11 cellular contexts compared by ENCODE assay signal in genomic region chr7:2405201-2405600, GRCh38. TPM values are rescaled to one million over a fixed set of nuclear protein-coding genes. Genes with fewer than 3 reads are reported as not detected.
A peak's percentile ranks its signal among the peaks of the same experiment; 100 is the strongest.
DNase-seq lines count a peak whose midpoint lies in the region; ATAC-seq, FAIRE-seq and TF ChIP-seq lines count a peak whose summit lies in the region.
"Had no signal": no experiment of that assay in that cellular context is flagged by ENCODE, and none has a peak within 500 bp of the region (broad histone marks: within the 10 kb centered on the region; RNA-seq: fewer than 3 reads in every experiment).

No MANE protein-coding gene starts in this region.

- no peaks in the 10 kb centered on the region; the same call in 2 of the 3 replicates for H3K36me3 ChIP-seq in K562 (ENCODE audit: control insufficient read depth, insufficient read depth, low read length)

- H3K9me3 ChIP-seq in K562 (replicated peaks; ENCODE audit: control insufficient read depth, insufficient read depth, low read depth, low read length), result no peaks in the 10 kb centered on the region

- BruUV-seq in Calu3 (replicated peaks; lab: Mats Ljungman, UMichigan) (no TSS peak), K562 (replicated peaks; lab: Mats Ljungman, UMichigan) (no TSS peak)

- H3K36me3 Mint-ChIP-seq in Calu3 (ENCODE audit: insufficient read depth, unreplicated experiment) (peaks cover 36% of the 10 kb centered on the region), IgD-negative memory B cell (peaks cover 5% of the 10 kb centered on the region), neural crest cell (ENCODE audit: low read depth) (no peaks in the 10 kb centered on the region)

- DNase-seq in Calu3, result no peak
- no peak for DNase-seq in K562 (ENCODE audit: extremely low read depth in 1 of 4, low spot score in 3 of 4)
- DNase-seq in neural crest cell (ENCODE audit: low read depth, low spot score), result no peak
- no peak for DNase-seq in NCI-H2196 treated with DMSO at 0.1 percent for 48 hours (lab: John Stamatoyannopoulos, UW; ENCODE audit: unreplicated experiment)
- no peak for DNase-seq in globus pallidus (ENCODE audit: low spot score)
- DNase-seq: DMS 273 treated with DMSO at 0.1 percent for 48 hours, mesendoderm, NCI-H1092 treated with DMSO at 0.1 percent for 48 hours had no signal

- TF ChIP-seq RAD21 in K562 (CRISPR knock-in tag; conservative IDR thresholded peaks at IDR 0.05 in 1 of 2, IDR thresholded peaks at IDR 0.05 in 1 of 2), result no peak

- H3K27me3 ChIP-seq in K562 (ENCODE audit: control insufficient read depth in 2 of 2, insufficient read depth in 2 of 2, low read length in 2 of 2), result no peaks in the 10 kb centered on the region

- no peak for ATAC-seq in K562
- no peak for ATAC-seq in GM21737 (IDR thresholded peaks at IDR 0.05; ENCODE audit: unreplicated experiment)
- no peak for ATAC-seq in GM18519 (IDR thresholded peaks at IDR 0.05; ENCODE audit: low FRiP score, unreplicated experiment)

- peak overlapping the region; percentile 79 for H3K4me3 Mint-ChIP-seq in Calu3 (ENCODE audit: low read depth, unreplicated experiment)
- H3K4me3 Mint-ChIP-seq in IgD-negative memory B cell, result peak overlapping the region; percentile 75 to 94 (median 90)
- H3K4me3 Mint-ChIP-seq in neural crest cell, result peak overlapping the region; percentile 87

- H3K4me1 Mint-ChIP-seq in Calu3 (ENCODE audit: low read depth, unreplicated experiment) (peaks cover 20% of the 10 kb centered on the region), IgD-negative memory B cell (peaks cover 38 to 46% (median 42%) of the 10 kb centered on the region in 3 donors), neural crest cell (peaks cover 35% of the 10 kb centered on the region)

- POLR2A ChIA-PET in K562 (lab: Yijun Ruan, JAX), result interaction anchor here (0.6 to 1.5 kb wide), 4 partner anchors 9 to 1078 kb away, joined by 4 to 6 read pairs (median 4); no protein-coding TSS in a partner anchor

- H3K27me3 Mint-ChIP-seq in Calu3 (ENCODE audit: unreplicated experiment) (no peaks in the 10 kb centered on the region), IgD-negative memory B cell (no peaks in the 10 kb centered on the region), neural crest cell (ENCODE audit: low read depth) (no peaks in the 10 kb centered on the region)

- TF ChIP-seq EP300 in K562 (IDR thresholded peaks at IDR 0.05; ENCODE audit: low read length), result no peak

- CTCF ChIA-PET in Calu3 (lab: Charles Lee), result interaction anchor here (0.5 to 1.3 kb wide), 3 partner anchors 59 to 125 kb away, joined by 3 to 11 read pairs (median 5); no protein-coding TSS in a partner anchor
- CTCF ChIA-PET in K562 (lab: Yijun Ruan, JAX; ENCODE audit: low intra/inter-chr PET ratio), result no interaction called here

- H3K27ac Mint-ChIP-seq in Calu3 (ENCODE audit: unreplicated experiment), result no peak overlapping the region
- peak overlapping the region; percentile 59 to 90 (median 87) for H3K27ac Mint-ChIP-seq in IgD-negative memory B cell
- peak overlapping the region; percentile 66 for H3K27ac Mint-ChIP-seq in neural crest cell (ENCODE audit: unreplicated experiment)

- peak overlapping the region; percentile 73; the same call in 1 of the 3 replicates for H3K27ac ChIP-seq in K562 (ENCODE audit: extremely low read depth, low read depth, low read length)

- H3K9me1 ChIP-seq in K562 (ENCODE audit: control insufficient read depth, insufficient read depth, low read length), result no peaks in the 10 kb centered on the region

- no peaks in the 10 kb centered on the region for H4K20me1 ChIP-seq in K562 (replicated peaks; ENCODE audit: control insufficient read depth, insufficient read depth, low read length)

- H3K9me3 Mint-ChIP-seq in Calu3 (ENCODE audit: low read depth, unreplicated experiment) (no peaks in the 10 kb centered on the region), IgD-negative memory B cell (no peaks in the 10 kb centered on the region), neural crest cell (no peaks in the 10 kb centered on the region)

- no peak overlapping the region for H2AFZ ChIP-seq in K562 (ENCODE audit: low read depth, low read length)

- 68% methylated on average over 10 of the region's 10 CpGs for WGBS in K562 (ENCODE audit: insufficient coverage, low coverage, missing lambda C conversion rate)

- no peak overlapping the region for H3K4me3 ChIP-seq in K562

- no peak for TF ChIP-seq POLR2A in K562 (conservative IDR thresholded peaks at IDR 0.05)

- H3K4me2 ChIP-seq in K562 (ENCODE audit: insufficient read depth, low read length), result peak overlapping the region; percentile 83

- peak overlapping the region; percentile 65 to 86; a peak in 2 of 4 replicates for H3K9ac ChIP-seq in K562 (ENCODE audit: insufficient read depth in 1 of 2, low read depth in 2 of 2, low read length in 2 of 2)

- H3K79me2 ChIP-seq in K562 (ENCODE audit: control insufficient read depth, insufficient read depth, low read length), result peaks cover 39% of the 10 kb centered on the region

- in situ Hi-C loops in K562 (cut with MboI), result no loop called here

- intact Hi-C loops in Calu3 (cut with micrococcal nuclease; ENCODE audit: unreplicated experiment), result no loop called here
- intact Hi-C loops in K562 (cut with micrococcal nuclease), result no loop called here

- H3K4me1 ChIP-seq in K562 (replicated peaks in 1 of 2; ENCODE audit: control insufficient read depth in 2 of 2, insufficient read depth in 2 of 2, low read length in 2 of 2), result peaks cover 55 to 58% of the 10 kb centered on the region in 2 experiments

- TF ChIP-seq CTCF in Calu3 (IDR thresholded peaks at IDR 0.05; ENCODE audit: unreplicated experiment) (no peak), K562 (IDR thresholded peaks at IDR 0.05 in 2 of 3, conservative IDR thresholded peaks at IDR 0.05 in 1 of 3; ENCODE audit: insufficient read depth in 2 of 3, low read depth in 1 of 3, low read length in 3 of 3) (no peak), neural crest cell (conservative IDR thresholded peaks at IDR 0.05) (no peak)

- FAIRE-seq in K562 (lab: Jason Lieb, UNC), result no peak

TF ChIP-seq in K562, 482 proteins besides CTCF, POLR2A, EP300 and RAD21 (continues in another document):
- no peak for TF ChIP-seq SMARCB1 (IDR thresholded peaks at IDR 0.05; ENCODE audit: insufficient read length, low read depth)
- TF ChIP-seq RBM15 (IDR thresholded peaks at IDR 0.05; ENCODE audit: insufficient read depth, low read length), result no peak

RNA-seq across cellular contexts. Expression of gene CHST12, which starts 1.8 kb away (rescaled TPM):
- total RNA-seq in Calu3 (2022), result 19.9 and 21.2 TPM in 2 replicates
- polyA plus RNA-seq in IgD-negative memory B cell, result 24.9 TPM
- total RNA-seq in K562 (2011; cell fraction: chromatin; rRNA removed; ENCODE audit: low replicate concordance), result 5.2 and 11.8 TPM in 2 replicates
- total RNA-seq in K562 (2011; cell fraction: nucleolus; rRNA removed), result 6.2 and 7.2 TPM in 2 replicates
- 5.4 and 5.7 TPM in 2 replicates for total RNA-seq in K562 (2011; cell fraction: nucleoplasm; rRNA removed)
- 8.2 and 8.9 TPM in 2 replicates for total RNA-seq in K562 (2014; rRNA removed)
- 0.84 and 1.1 TPM in 2 replicates for total RNA-seq in K562 (2014; rRNA removed; fragmentation: Illumina TruSeq; extraction: Trizol)
- total RNA-seq in K562 (2015; rRNA removed; fragmentation: Illumina TruSeq; extraction: Trizol), result 4.0 and 4.2 TPM in 2 replicates
- total RNA-seq in K562 (2021), result 17.3 and 19.8 TPM in 2 replicates
- 3.6 and 6.8 TPM in 2 replicates for polyA plus RNA-seq in K562 (2011; rRNA removed)
- 10.4 and 21.4 TPM in 2 replicates for polyA plus RNA-seq in K562 (2011; cell fraction: cytosol; rRNA removed)
- polyA plus RNA-seq in K562 (2011; cell fraction: nucleus; rRNA removed), result 5.1 and 6.2 TPM in 2 replicates
- 10.2 and 24.4 TPM in 2 replicates for polyA plus RNA-seq in K562 (2012)
- 2.1 and 5.7 TPM in 2 replicates for polyA plus RNA-seq in K562 (2014; fragmentation: Illumina TruSeq; extraction: Trizol)
- polyA plus RNA-seq in K562 (2014; fragmentation: Nextera tagmentation; extraction: Ambion mirVana), result under 1 TPM; 0.18 to 0.24 TPM
- polyA plus RNA-seq in K562 (2014; rRNA removed), result 10.3 and 10.6 TPM in 2 replicates
- 1.3 and 1.8 TPM in 2 replicates for polyA minus RNA-seq in K562 (2011; rRNA and poly(A)+ RNA removed)
- 6.8 and 9.4 TPM in 2 replicates for polyA minus RNA-seq in K562 (2011; cell fraction: cytosol; rRNA and poly(A)+ RNA removed)
- 1.6 and 2.2 TPM in 2 replicates for polyA minus RNA-seq in K562 (2011; cell fraction: nucleus; rRNA and poly(A)+ RNA removed)
- total RNA-seq in neural crest cell, result 13.5 and 15.0 TPM in 2 replicates

RNA-seq across cellular contexts. Expression of gene EIF3B, which starts 50.6 kb away (rescaled TPM):
- total RNA-seq in Calu3 (2022) (333 and 347 TPM in 2 replicates), K562 (2014; rRNA removed) (334 and 358 TPM in 2 replicates), K562 (2014; rRNA removed; fragmentation: Illumina TruSeq; extraction: Trizol) (357 and 410 TPM in 2 replicates), K562 (2015; rRNA removed; fragmentation: Illumina TruSeq; extraction: Trizol) (407 and 420 TPM in 2 replicates), K562 (2021) (387 and 416 TPM in 2 replicates), neural crest cell (218 and 224 TPM in 2 replicates)
- polyA plus RNA-seq in IgD-negative memory B cell (84.4 TPM), K562 (2011; rRNA removed) (216 and 279 TPM in 2 replicates), K562 (2014; fragmentation: Illumina TruSeq; extraction: Trizol) (494 and 496 TPM in 2 replicates), K562 (2014; fragmentation: Nextera tagmentation; extraction: Ambion mirVana) (10 to 100 TPM; 25.9 to 57.6 TPM), K562 (2014; rRNA removed) (263 and 278 TPM in 2 replicates)
- 583 and 880 TPM in 2 replicates for total RNA-seq in K562 (2011; cell fraction: chromatin; rRNA removed; ENCODE audit: low replicate concordance)
- 353 and 358 TPM in 2 replicates for total RNA-seq in K562 (2011; cell fraction: nucleolus; rRNA removed)
- total RNA-seq in K562 (2011; cell fraction: nucleoplasm; rRNA removed), result 465 and 579 TPM in 2 replicates
- 139 and 199 TPM in 2 replicates for polyA plus RNA-seq in K562 (2011; cell fraction: cytosol; rRNA removed)
- 409 and 424 TPM in 2 replicates for polyA plus RNA-seq in K562 (2011; cell fraction: nucleus; rRNA removed)
- polyA plus RNA-seq in K562 (2012), result 202 and 329 TPM in 2 replicates
- 295 and 299 TPM in 2 replicates for polyA minus RNA-seq in K562 (2011; rRNA and poly(A)+ RNA removed)
- polyA minus RNA-seq in K562 (2011; cell fraction: cytosol; rRNA and poly(A)+ RNA removed), result 126 and 190 TPM in 2 replicates
- polyA minus RNA-seq in K562 (2011; cell fraction: nucleus; rRNA and poly(A)+ RNA removed), result 97.9 and 165 TPM in 2 replicates
